ENCODE assay signal across 8 cellular contexts in the genomic region with DNA sequence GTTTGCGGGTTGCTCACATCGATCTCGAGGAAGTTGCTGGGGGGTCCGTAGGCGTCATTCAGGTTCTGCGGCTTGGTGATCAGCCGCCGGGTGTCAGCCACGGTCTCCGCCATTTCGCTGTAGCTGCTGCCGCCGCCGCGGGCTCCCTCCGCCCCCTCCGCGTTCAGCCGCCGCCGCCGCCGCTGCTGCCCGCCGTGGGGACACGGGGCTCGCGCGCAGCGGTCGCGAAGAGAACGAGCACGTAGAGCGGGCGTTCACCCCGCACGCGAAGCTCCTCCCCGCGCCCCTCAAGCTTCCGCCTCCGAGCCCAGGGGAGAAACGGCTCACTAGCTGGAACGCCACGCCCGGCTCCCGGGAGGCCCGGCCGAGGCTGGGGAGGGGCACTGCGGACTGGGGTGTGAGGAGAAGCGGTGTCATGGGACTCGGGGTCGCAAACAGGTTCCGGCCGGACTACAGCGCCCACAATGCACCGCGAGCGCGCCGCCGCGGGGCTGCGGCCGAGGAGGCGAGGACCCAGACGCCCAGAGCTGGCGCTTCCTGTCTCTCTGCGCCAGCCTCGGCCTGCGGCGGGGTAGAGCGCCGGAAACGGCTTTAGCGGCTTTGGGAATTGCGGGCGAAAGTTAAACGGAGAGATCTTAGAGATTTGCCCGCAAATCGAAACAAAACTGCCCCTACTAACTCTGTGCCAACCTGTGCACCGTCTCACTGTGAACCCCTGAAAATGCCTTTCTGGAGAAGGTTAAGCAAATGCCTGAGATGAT. TPM values are rescaled to one million over a fixed set of nuclear protein-coding genes. Genes with fewer than 3 reads are reported as not detected.
DNase-seq lines count a peak whose midpoint lies in the region; ATAC-seq, FAIRE-seq and TF ChIP-seq lines count a peak whose summit lies in the region.

A gene (minus strand): TSS at position 232 of the 761 bp plus-strand sequence. CDS start 119 bp downstream, at position 113.

- H3K4me1 Mint-ChIP-seq in activated CD8-positive, alpha-beta memory T cell treated with anti-CD3 and anti-CD28 coated beads, Interleukin-2, amount 10 ng/mL, durations not matched to agents 7 days and 5 days: peaks cover 16% of the 10 kb centered on the region

- no peaks in the 10 kb centered on the region for H3K27me3 Mint-ChIP-seq in activated CD8-positive, alpha-beta memory T cell treated with anti-CD3 and anti-CD28 coated beads, Interleukin-2, amount 10 ng/mL, durations not matched to agents 7 days and 5 days

- H3K4ac ChIP-seq in H1 (replicated peaks; ENCODE audit: insufficient read length, low read depth, low read length) (peak within 1 kb of the TSS; percentile 69), mesenchymal stem cell (ENCODE audit: low read depth in 1 of 2, low read length in 2 of 2) (peak within 1 kb of the TSS; percentile 46 to 97)

- H3K9ac ChIP-seq in NT2/D1 (ENCODE audit: insufficient read length, low read depth): peak within 1 kb of the TSS; percentile 88
- peak within 1 kb of the TSS; percentile 63 to 92 (median 74) for H3K9ac ChIP-seq in H1 (replicated peaks in 1 of 4; ENCODE audit: extremely low read depth in 1 of 4, low read depth in 3 of 4, low read length in 3 of 4)
- peak within 1 kb of the TSS; percentile 94 for H3K9ac ChIP-seq in mesenchymal stem cell (ENCODE audit: low read length)

- H3K27ac ChIP-seq in H1 (ENCODE audit: low read depth, low read length): peak within 1 kb of the TSS; percentile 69
- H3K27ac ChIP-seq in mesenchymal stem cell (ENCODE audit: low read length, poor library complexity, severe bottlenecking): peak within 1 kb of the TSS; percentile 80

- H3K23ac ChIP-seq in H1 (ENCODE audit: insufficient read length): peak within 1 kb of the TSS; percentile 5
- H3K23ac ChIP-seq in mesenchymal stem cell (ENCODE audit: low read length in 2 of 2): peak within 1 kb of the TSS in 1 of 2 experiments; percentile 99

- H3K27me3 ChIP-seq in NT2/D1 (ENCODE audit: insufficient read depth, insufficient read length): no peaks in the 10 kb centered on the region
- H3K27me3 ChIP-seq in H1 (replicated peaks in 1 of 4; ENCODE audit: control insufficient read depth in 3 of 4, extremely low read depth in 1 of 4, insufficient read depth in 3 of 4, low read length in 3 of 4): no peaks in the 10 kb centered on the region
- no peaks in the 10 kb centered on the region for H3K27me3 ChIP-seq in mesenchymal stem cell (ENCODE audit: control insufficient read depth in 1 of 2, insufficient read depth in 1 of 2, low read length in 2 of 2)

- peak within 1 kb of the TSS; percentile 92 for H3K56ac ChIP-seq in H1 (replicated peaks; ENCODE audit: insufficient read length, low read depth, low read length)

- H3K9me3 Mint-ChIP-seq in activated CD8-positive, alpha-beta memory T cell treated with anti-CD3 and anti-CD28 coated beads, Interleukin-2, amount 10 ng/mL, durations not matched to agents 7 days and 5 days (ENCODE audit: low read depth): no peaks in the 10 kb centered on the region

- H4K8ac ChIP-seq in H1 (ENCODE audit: extremely low read depth, insufficient read depth, low read length) (peak within 1 kb of the TSS; percentile 97), mesenchymal stem cell (ENCODE audit: low read length) (peak within 1 kb of the TSS; percentile 91)

- CTCF ChIA-PET in activated CD8-positive, alpha-beta memory T cell treated with anti-CD3 and anti-CD28 coated beads, Interleukin-2, amount 10 ng/mL, durations not matched to agents 7 days and 5 days (lab: Charles Lee): interaction anchor here (0.7 to 2.4 kb wide), 5 partner anchors 12 to 1779 kb away, joined by 3 to 6 read pairs (median 4); a partner anchor contains a TSS
- CTCF ChIA-PET in H1 (lab: Charles Lee; ENCODE audit: partially characterized antibody): interaction anchor here (0.6 to 0.8 kb wide), 3 partner anchors 10 to 107 kb away, joined by 3 to 5 read pairs (median 4); no protein-coding TSS in a partner anchor

- H2BK5ac ChIP-seq in H1 (ENCODE audit: low read depth, low read length): peak within 1 kb of the TSS; percentile 60
- H2BK5ac ChIP-seq in mesenchymal stem cell (ENCODE audit: low read depth, low read length, poor library complexity, severe bottlenecking): peak within 1 kb of the TSS; percentile 3

- DNase-seq in Caki2 (ENCODE audit: low read depth) (peak; percentile 98), HT1080 (ENCODE audit: low read depth) (peak; percentile 98), NT2/D1 (ENCODE audit: low read depth, low spot score) (peak; percentile 87), H1 (ENCODE audit: low read depth in 1 of 2, low spot score in 2 of 2) (peak; percentile 86 to 95), mesenchymal stem cell (peak; percentile 98)
- peak; percentile 93 for DNase-seq in activated CD8-positive, alpha-beta memory T cell treated with anti-CD3 and anti-CD28 coated beads, Interleukin-2, amount 10 ng/mL, durations not matched to agents 7 days and 5 days
- DNase-seq in stimulated activated CD8-positive, alpha-beta memory T cell treated with anti-CD3 and anti-CD28 coated beads, Interleukin-12 subunit alpha, Interleukin-12 subunit beta, amount 100 ng/mL, for 4 hours (ENCODE audit: low read depth): peak; percentile 86

- H2BK120ac ChIP-seq in H1 (replicated peaks; ENCODE audit: low read depth, low read length) (peak within 1 kb of the TSS; percentile 24), mesenchymal stem cell (ENCODE audit: low read depth, low read length) (peak within 1 kb of the TSS; percentile 77)

- peak within 1 kb of the TSS; percentile 98 for H4K5ac ChIP-seq in H1 (ENCODE audit: insufficient read length, low read depth, low read length)

- ATAC-seq in GM21360 (IDR thresholded peaks at IDR 0.05; ENCODE audit: unreplicated experiment): peak; percentile 92
- peak; percentile 92 for ATAC-seq in activated CD8-positive, alpha-beta memory T cell treated with anti-CD3 and anti-CD28 coated beads, Interleukin-2, amount 10 ng/mL, durations not matched to agents 7 days and 5 days

- H2AFZ ChIP-seq in H1 (ENCODE audit: low read length) (peak within 1 kb of the TSS; percentile 99), mesenchymal stem cell (ENCODE audit: low read depth, low read length) (peak within 1 kb of the TSS; percentile 89)

- H4K91ac ChIP-seq in H1 (replicated peaks; ENCODE audit: insufficient read length, low read length) (peak within 1 kb of the TSS; percentile 96), mesenchymal stem cell (ENCODE audit: low read length) (peak within 1 kb of the TSS; percentile 64)

- H3K79me2 ChIP-seq in H1 (ENCODE audit: control insufficient read depth in 1 of 2, insufficient read depth in 2 of 2, low read length in 2 of 2): peaks cover 0 to 16% of the 10 kb centered on the region in 2 experiments; a peak in 2 of 4 replicates

- peaks cover 1% of the 10 kb centered on the region for H3K36me3 Mint-ChIP-seq in activated CD8-positive, alpha-beta memory T cell treated with anti-CD3 and anti-CD28 coated beads, Interleukin-2, amount 10 ng/mL, durations not matched to agents 7 days and 5 days

- no peaks in the 10 kb centered on the region for H3K9me3 ChIP-seq in NT2/D1 (ENCODE audit: insufficient read depth, low read length)
- no peaks in the 10 kb centered on the region for H3K9me3 ChIP-seq in H1 (ENCODE audit: insufficient read depth in 2 of 2, low read depth in 1 of 2, low read length in 1 of 2)
- no peaks in the 10 kb centered on the region for H3K9me3 ChIP-seq in mesenchymal stem cell (ENCODE audit: control insufficient read depth, low read length)

- 1% methylated on average over 70 of the region's 83 CpGs; no CpG with 5 or more reads in 1 of the 2 experiments for WGBS in H1 (ENCODE audit: extremely low coverage in 1 of 2, insufficient coverage in 1 of 2, insufficient read length in 1 of 2, insufficient replicate concordance in 2 of 2, low coverage in 1 of 2, low lambda C conversion rate in 2 of 2, missing lambda C conversion rate in 1 of 2), 2 experiments
- under 1% methylated on average over 82 of the region's 83 CpGs for WGBS in mesenchymal stem cell

- FAIRE-seq in H1 (lab: Jason Lieb, UNC): no peak

- no peak within 1 kb of the TSS for H2BK20ac ChIP-seq in H1 (ENCODE audit: low read length)

- peak; percentile 33 to 78 for TF ChIP-seq POLR2A in H1 (IDR thresholded peaks at IDR 0.05; ENCODE audit: control extremely low read depth in 1 of 2, low read depth in 2 of 2, low read length in 2 of 2)

- TF ChIP-seq EP300 in H1 (IDR thresholded peaks at IDR 0.05; ENCODE audit: borderline replicate concordance in 1 of 2, low read depth in 2 of 2, low read length in 2 of 2): peak in 1 of 2 experiments; percentile 25; a peak in 1 of 3 replicates

- POLR2A ChIA-PET in H1 (lab: Charles Lee; ENCODE audit: partially characterized antibody): interaction anchor here (0.5 to 2.7 kb wide), 9 partner anchors 9 to 238 kb away, joined by 3 to 19 read pairs (median 4); a partner anchor contains a TSS

- H3K4me2 ChIP-seq in H1 (ENCODE audit: insufficient read depth in 1 of 2, low read depth in 2 of 2, low read length in 2 of 2): peak within 1 kb of the TSS; percentile 75 to 90
- H3K4me2 ChIP-seq in mesenchymal stem cell (ENCODE audit: low read length, poor library complexity, severe bottlenecking): peak within 1 kb of the TSS; percentile 95

- TF ChIP-seq RAD21 in H1 (IDR thresholded peaks at IDR 0.05 in 1 of 2, conservative IDR thresholded peaks at IDR 0.05 in 1 of 2; ENCODE audit: low read depth in 2 of 2, low read length in 2 of 2): peak in 1 of 2 experiments; percentile 23; a peak in 1 of 4 replicates

- H2AK5ac ChIP-seq in H1 (ENCODE audit: low read depth, low read length) (no peak within 1 kb of the TSS), mesenchymal stem cell (ENCODE audit: low read length, severe bottlenecking) (no peak within 1 kb of the TSS)

- TF ChIP-seq CTCF in H1 (IDR thresholded peaks at IDR 0.05; ENCODE audit: control extremely low read depth in 1 of 3, insufficient read depth in 1 of 3, low read depth in 1 of 3, low read length in 3 of 3): peak in 2 of 3 experiments; percentile 2 to 27; a peak in 3 of 4 replicates

- H2BK15ac ChIP-seq in H1 (ENCODE audit: low read length) (no peak within 1 kb of the TSS), mesenchymal stem cell (ENCODE audit: low read depth, poor library complexity, severe bottlenecking) (peak within 1 kb of the TSS; percentile 93)

- peaks cover 15% of the 10 kb centered on the region for H3K36me3 ChIP-seq in NT2/D1 (ENCODE audit: insufficient read depth, insufficient read length, low read length)
- H3K36me3 ChIP-seq in H1 (ENCODE audit: control insufficient read depth in 2 of 4, insufficient read depth in 4 of 4, low read length in 3 of 4): no peaks in the 10 kb centered on the region
- H3K36me3 ChIP-seq in mesenchymal stem cell (ENCODE audit: control insufficient read depth in 1 of 2, insufficient read depth in 2 of 2, low read depth in 1 of 2, low read length in 2 of 2): peaks cover 0 to 7% of the 10 kb centered on the region in 2 experiments

- peak within 1 kb of the TSS; percentile 92 for H3K27ac Mint-ChIP-seq in activated CD8-positive, alpha-beta memory T cell treated with anti-CD3 and anti-CD28 coated beads, Interleukin-2, amount 10 ng/mL, durations not matched to agents 7 days and 5 days

- no peak within 1 kb of the TSS for H3K14ac ChIP-seq in H1 (ENCODE audit: insufficient read length)
- H3K14ac ChIP-seq in mesenchymal stem cell (ENCODE audit: low read length in 2 of 2): peak within 1 kb of the TSS in 1 of 2 experiments; percentile 97

- peak within 1 kb of the TSS; percentile 82 for H3K4me3 Mint-ChIP-seq in activated CD8-positive, alpha-beta memory T cell treated with anti-CD3 and anti-CD28 coated beads, Interleukin-2, amount 10 ng/mL, durations not matched to agents 7 days and 5 days

- H2BK12ac ChIP-seq in H1 (ENCODE audit: low read depth, low read length): no peak within 1 kb of the TSS
- H2BK12ac ChIP-seq in mesenchymal stem cell (ENCODE audit: low read length in 2 of 2): peak within 1 kb of the TSS; percentile 33 to 79

- H3K18ac ChIP-seq in H1 (ENCODE audit: extremely low read depth, low read length): peak within 1 kb of the TSS; percentile 55
- peak within 1 kb of the TSS; percentile 80 to 95 for H3K18ac ChIP-seq in mesenchymal stem cell (ENCODE audit: low read depth in 1 of 2, low read length in 2 of 2)

- in situ Hi-C loops in Caki2 (cut with HindIII; ENCODE audit: low pct_unique_long_range_greater_than_20kb, low sequenced_read_pairs): no loop called here

- H3K4me1 ChIP-seq in NT2/D1 (ENCODE audit: insufficient read depth, insufficient read length) (no peaks in the 10 kb centered on the region), H1 (replicated peaks in 1 of 4; ENCODE audit: control insufficient read depth in 3 of 4, insufficient read depth in 4 of 4, low read length in 3 of 4) (peaks cover 0 to 3% (median 1%) of the 10 kb centered on the region in 4 experiments; a peak in 3 of 7 replicates), mesenchymal stem cell (ENCODE audit: control insufficient read depth, insufficient read depth, low read depth, low read length) (peaks cover 8% of the 10 kb centered on the region)

- H3K79me1 ChIP-seq in H1 (ENCODE audit: low read depth, low read length): no peaks in the 10 kb centered on the region
- H3K79me1 ChIP-seq in mesenchymal stem cell (replicated peaks; ENCODE audit: low read length, poor library complexity, severe bottlenecking): peaks cover 2% of the 10 kb centered on the region

- H3K4me3 ChIP-seq in NT2/D1 (ENCODE audit: insufficient read length, low read depth): peak within 1 kb of the TSS; percentile 80
- peak within 1 kb of the TSS; percentile 60 to 81 (median 72) for H3K4me3 ChIP-seq in H1 (ENCODE audit: extremely low read depth in 1 of 4, insufficient read depth in 2 of 4, low read depth in 3 of 4, low read length in 4 of 4)
- peak within 1 kb of the TSS; percentile 89 to 93 for H3K4me3 ChIP-seq in mesenchymal stem cell (ENCODE audit: insufficient read depth in 1 of 2, low read depth in 1 of 2, low read length in 2 of 2)

- no peaks in the 10 kb centered on the region for H4K20me1 ChIP-seq in H1 (replicated peaks in 1 of 2; ENCODE audit: control insufficient read depth in 1 of 2, insufficient read depth in 2 of 2, low read length in 2 of 2)

- H3K23me2 ChIP-seq in H1 (ENCODE audit: low read depth, low read length): peaks cover 8% of the 10 kb centered on the region

RNA-seq across cellular contexts. Expression of the gene that starts here (rescaled TPM):
- 142 and 169 TPM in 2 replicates for total RNA-seq in Caki2 (2014; rRNA removed; shearing (Covaris generic); ENCODE audit: low replicate concordance)
- 122 and 149 TPM in 2 replicates for total RNA-seq in HT1080 (2014; rRNA removed; shearing (Covaris generic))
- 209 and 223 TPM in 2 replicates for polyA plus RNA-seq in HT1080 (2015; cell fraction: cytosol; rRNA removed)
- polyA plus RNA-seq in HT1080 (2015; cell fraction: nucleus; rRNA removed): 54.4 and 62.0 TPM in 2 replicates
- total RNA-seq in activated CD8-positive, alpha-beta memory T cell treated with anti-CD3 and anti-CD28 coated beads, Interleukin-2, amount 10 ng/mL, durations not matched to agents 7 days and 5 days: 10 to 100 TPM; 67.9 to 68.8 TPM
- total RNA-seq in H1 (2021; fragmentation: NEBNext Ultra II Directional; extraction: Animal tissue kit (Norgen Biotek cat#: 25700)): 72.5 and 72.7 TPM in 2 replicates
- polyA plus RNA-seq in H1 (2011; rRNA removed): 97.0 and 150 TPM in 2 replicates
- 98.9 TPM for polyA plus RNA-seq in H1 (2011; cell fraction: cytosol; rRNA removed)
- polyA plus RNA-seq in H1 (2011; cell fraction: nucleus; rRNA removed): 13.1 TPM
- polyA plus RNA-seq in H1 (2012, experiment 1 of 2): 39.4 to 83.4 TPM (median 45.0 TPM) in 4 replicates
- polyA plus RNA-seq in H1 (2012, experiment 2 of 2): 64.3 TPM
- 80.3 TPM for polyA plus RNA-seq in H1 (2013, experiment 1 of 2)
- 80.8 TPM for polyA plus RNA-seq in H1 (2013, experiment 2 of 2)
- 23.6 and 40.3 TPM in 2 replicates for polyA minus RNA-seq in H1 (2011; rRNA and poly(A)+ RNA removed)
- polyA minus RNA-seq in H1 (2011; cell fraction: cytosol; rRNA and poly(A)+ RNA removed): 25.8 TPM
- 17.2 TPM for polyA minus RNA-seq in H1 (2011; cell fraction: nucleus; rRNA and poly(A)+ RNA removed)
- polyA plus RNA-seq in mesenchymal stem cell (2013, experiment 1 of 2): 333 TPM
- polyA plus RNA-seq in mesenchymal stem cell (2013, experiment 2 of 2): 348 TPM

Comparison
In these comparisons a context has a peak if more than half of its experiments do, and no peak if none do; other contexts are left out.
1. Peak in every context shown above with its lines: DNase-seq, ATAC-seq, H3K4me3 ChIP-seq and H3K27ac ChIP-seq.